In the genomic region with DNA sequence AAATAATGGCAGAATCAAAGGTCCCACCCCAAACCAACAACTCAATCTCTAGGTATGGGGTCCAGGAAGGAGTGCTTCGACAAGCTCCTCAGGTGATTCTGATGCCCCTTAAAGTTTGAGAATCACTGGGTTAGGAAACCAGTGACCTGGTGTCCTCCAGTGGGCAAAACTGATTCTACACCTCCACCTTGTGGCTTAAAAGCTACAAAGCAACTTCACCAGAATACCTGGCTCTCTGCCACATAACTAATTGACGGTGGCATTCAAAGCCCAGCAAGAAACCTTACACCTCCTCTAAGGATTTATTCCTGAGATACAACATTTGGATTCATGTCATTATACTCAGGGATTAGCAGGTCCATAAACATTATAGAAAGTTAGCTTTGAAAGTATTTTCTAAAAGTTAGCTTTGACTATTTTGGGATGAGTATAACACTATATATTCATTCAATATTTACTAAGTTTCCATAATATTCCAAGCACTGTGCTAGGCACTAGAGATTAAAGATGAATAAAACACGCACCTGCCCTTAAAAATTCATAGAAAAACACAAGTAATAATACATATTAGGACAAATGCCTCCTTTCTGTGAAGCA, we compare ENCODE assay signal across 2 cellular contexts.
TF ChIP-seq lines count a peak whose summit lies in the region.

No MANE protein-coding gene starts in this region.

TF ChIP-seq in SK-N-SH, 30 proteins besides CTCF, POLR2A, EP300 and RAD21:
- TF ChIP-seq SMC3 (IDR thresholded peaks at IDR 0.05; ENCODE audit: low read depth, low read length) (peak; percentile 87), NFIC (IDR thresholded peaks at IDR 0.05; ENCODE audit: borderline replicate concordance) (peak; percentile 74), USF2 (IDR thresholded peaks at IDR 0.05; ENCODE audit: borderline replicate concordance, low read depth, low read length) (no peak), JUND (IDR thresholded peaks at IDR 0.05) (no peak), TEAD4 (IDR thresholded peaks at IDR 0.05; ENCODE audit: borderline replicate concordance, insufficient read depth) (no peak), POLR2AphosphoS5 (IDR thresholded peaks at IDR 0.05; ENCODE audit: low read depth, low read length) (no peak), TCF12 (IDR thresholded peaks at IDR 0.05) (no peak)

TF ChIP-seq in H1, 55 proteins besides CTCF, POLR2A, EP300 and RAD21:
- TF ChIP-seq TEAD4 (IDR thresholded peaks at IDR 0.05; ENCODE audit: low read depth, low read length) (0 out of 2 replicates have a peak, but pooled peaks have one; percentile 6), CHD1 (IDR thresholded peaks at IDR 0.05; ENCODE audit: low read depth, low read length) (no peak)
TF ChIP-seq in H1: peak in this region for 1.
